Comparison of ENCODE assay signal across 8 cellular contexts in genomic region chr2:37323770-37324535, GRCh38. TPM values are rescaled to one million over a fixed set of nuclear protein-coding genes. Genes with fewer than 3 reads are reported as not detected.
DNase-seq lines count a peak whose midpoint lies in the region; ATAC-seq, FAIRE-seq and TF ChIP-seq lines count a peak whose summit lies in the region.

No MANE protein-coding gene starts in this region.

- dilution Hi-C loops in mammary epithelial cell (cut with HindIII; ENCODE audit: low sequenced_read_pairs), result no loop called here

- no peaks in the 10 kb centered on the region for H3K9me3 ChIP-seq in CD4-positive, alpha-beta memory T cell (ENCODE audit: control insufficient read depth in 1 of 2, low read length in 2 of 2)
- H3K9me3 ChIP-seq in mammary epithelial cell (replicated peaks; ENCODE audit: insufficient read depth, low read length) (no peaks in the 10 kb centered on the region), kidney (ENCODE audit: control insufficient read depth in 1 of 2, low read length in 2 of 2) (no peaks in the 10 kb centered on the region)

- no peak for FAIRE-seq in kidney (lab: Jason Lieb, UNC)

- 3% methylated on average over 23 of the region's 62 CpGs for WGBS in mammary epithelial cell (ENCODE audit: low coverage, missing lambda C conversion rate)

- ATAC-seq in GM19455 (IDR thresholded peaks at IDR 0.05; ENCODE audit: unreplicated experiment) (peak; percentile 16), HG03565 (IDR thresholded peaks at IDR 0.05; ENCODE audit: unreplicated experiment) (peak; percentile 1)

- no peaks in the 10 kb centered on the region for H3K9me3 Mint-ChIP-seq in CD4-positive, alpha-beta memory T cell
- no peaks in the 10 kb centered on the region for H3K9me3 Mint-ChIP-seq in T-helper 2 cell treated with Interferon-gamma antibody and Interleukin-4, amounts not matched to agents 5 μg/mL and 100 μg/mL, for 36 hours

- peaks cover 22 to 55% (median 30%) of the 10 kb centered on the region in 4 donors for H3K4me1 Mint-ChIP-seq in CD4-positive, alpha-beta memory T cell
- H3K4me1 Mint-ChIP-seq in T-helper 2 cell treated with Interferon-gamma antibody and Interleukin-4, amounts not matched to agents 5 μg/mL and 100 μg/mL, for 36 hours (ENCODE audit: low read depth), result peaks cover 28% of the 10 kb centered on the region

- CTCF ChIA-PET in CD4-positive, alpha-beta memory T cell (lab: Charles Lee; ENCODE audit: partially characterized antibody), result interaction anchor here (1.2 to 1.4 kb wide), 3 partner anchors 19 to 72 kb away, joined by 3 to 4 read pairs (median 3); no protein-coding TSS in a partner anchor
- CTCF ChIA-PET in mammary epithelial cell (lab: Charles Lee; ENCODE audit: low non-redundant PET), result no interaction called here

- peak overlapping the region; percentile 93 to 98 (median 98) for H3K27ac Mint-ChIP-seq in CD4-positive, alpha-beta memory T cell
- peak overlapping the region; percentile 84 for H3K27ac Mint-ChIP-seq in T-helper 2 cell treated with Interferon-gamma antibody and Interleukin-4, amounts not matched to agents 5 μg/mL and 100 μg/mL, for 36 hours

- DNase-seq in CD4-positive, alpha-beta memory T cell, result peak; percentile 51 to 81 (median 62)
- DNase-seq in T-helper 2 cell treated with Interferon-gamma antibody and Interleukin-4, amounts not matched to agents 5 μg/mL and 100 μg/mL, for 36 hours (ENCODE audit: low spot score), result peak; percentile 25
- DNase-seq in mammary epithelial cell (peak; percentile 55), kidney (peak; percentile 79), cerebellar nuclear complex (lab: John Stamatoyannopoulos, UW) (no peak)
- peak; percentile 13 to 16 for DNase-seq in stimulated activated CD4-positive, alpha-beta T cell treated with anti-CD3 and anti-CD28 coated beads, Interleukin-1b, Interleukin-23, amount 100 ng/mL, for 4 hours (ENCODE audit: low read depth in 2 of 2)

- intact Hi-C loops in CD4-positive, alpha-beta memory T cell (cut with micrococcal nuclease), result loop anchor here (1.0 to 10.0 kb wide), 3 partner anchors 66 to 1051 kb away; partner anchors contain the start of genes ATL2, CEBPZ and NDUFAF7
- intact Hi-C loops in mammary epithelial cell (cut with micrococcal nuclease) (loop anchor here (2.0 to 5.0 kb wide), 3 partner anchors 37 to 91 kb away; no protein-coding TSS in a partner anchor), kidney (cut with DNase I) (no loop called here)

- peak overlapping the region; percentile 61 to 85 for H3K4me3 ChIP-seq in CD4-positive, alpha-beta memory T cell (ENCODE audit: low read length in 2 of 2)
- H3K4me3 ChIP-seq in mammary epithelial cell (replicated peaks in 1 of 3; ENCODE audit: insufficient read depth in 1 of 3, low read depth in 2 of 3, low read length in 3 of 3) (peak overlapping the region; percentile 67 to 90 (median 69)), kidney (ENCODE audit: low read length in 2 of 2) (peak overlapping the region; percentile 80 to 81)

- H3K4me1 ChIP-seq in CD4-positive, alpha-beta memory T cell (ENCODE audit: insufficient read depth, low read length), result peaks cover 36% of the 10 kb centered on the region
- H3K4me1 ChIP-seq in mammary epithelial cell (ENCODE audit: insufficient read depth, low read length) (peaks cover 34% of the 10 kb centered on the region), kidney (ENCODE audit: control insufficient read depth in 1 of 2, insufficient read depth in 1 of 2, low read depth in 1 of 2, low read length in 2 of 2) (peaks cover 3 to 6% of the 10 kb centered on the region in 2 donors)

- peaks cover 0 to 9% of the 10 kb centered on the region in 2 donors for H3K36me3 Mint-ChIP-seq in CD4-positive, alpha-beta memory T cell
- H3K36me3 Mint-ChIP-seq in T-helper 2 cell treated with Interferon-gamma antibody and Interleukin-4, amounts not matched to agents 5 μg/mL and 100 μg/mL, for 36 hours (ENCODE audit: low read depth), result peaks cover 7% of the 10 kb centered on the region

- H3K27ac ChIP-seq in CD4-positive, alpha-beta memory T cell (ENCODE audit: low read depth, low read length), result peak overlapping the region; percentile 39
- H3K27ac ChIP-seq in mammary epithelial cell (ENCODE audit: insufficient read depth, low read depth, low read length), result peak overlapping the region; percentile 51
- peak overlapping the region; percentile 71 to 90 for H3K27ac ChIP-seq in kidney (ENCODE audit: low read depth in 2 of 2, low read length in 2 of 2)

- H3K36me3 ChIP-seq in CD4-positive, alpha-beta memory T cell (ENCODE audit: insufficient read depth, low read length), result no peaks in the 10 kb centered on the region
- no peaks in the 10 kb centered on the region for H3K36me3 ChIP-seq in mammary epithelial cell (ENCODE audit: insufficient read depth, low read length)
- no peaks in the 10 kb centered on the region for H3K36me3 ChIP-seq in kidney (ENCODE audit: control insufficient read depth in 1 of 2, insufficient read depth in 2 of 2, low read length in 2 of 2)

- H3K4me3 Mint-ChIP-seq in CD4-positive, alpha-beta memory T cell, result peak overlapping the region; percentile 97 to 99 (median 98)
- H3K4me3 Mint-ChIP-seq in T-helper 2 cell treated with Interferon-gamma antibody and Interleukin-4, amounts not matched to agents 5 μg/mL and 100 μg/mL, for 36 hours, result peak overlapping the region; percentile 95

- peak overlapping the region; percentile 93 for H2AFZ ChIP-seq in mammary epithelial cell (ENCODE audit: low read depth, low read length)

- H3K27me3 Mint-ChIP-seq in CD4-positive, alpha-beta memory T cell, result peaks cover 6 to 8% of the 10 kb centered on the region in 2 donors
- peaks cover 53% of the 10 kb centered on the region for H3K27me3 Mint-ChIP-seq in T-helper 2 cell treated with Interferon-gamma antibody and Interleukin-4, amounts not matched to agents 5 μg/mL and 100 μg/mL, for 36 hours (ENCODE audit: low read depth)

- in situ Hi-C loops in mammary epithelial cell (cut with MboI; ENCODE audit: low sequenced_read_pairs in 2 of 2), result no loop called here

- TF ChIP-seq CTCF in mammary epithelial cell (conservative IDR thresholded peaks at IDR 0.05 in 1 of 2, IDR thresholded peaks at IDR 0.05 in 1 of 2; ENCODE audit: extremely low read depth in 1 of 2, insufficient read depth in 1 of 2, low read depth in 1 of 2, low read length in 2 of 2) (no peak), kidney (IDR thresholded peaks at IDR 0.05; ENCODE audit: borderline replicate concordance, extremely low read depth, insufficient read depth) (no peak)

- peak overlapping the region; percentile 88 for H3K9ac ChIP-seq in mammary epithelial cell (ENCODE audit: insufficient read depth, low read length)
- peak overlapping the region; percentile 4 to 74 for H3K9ac ChIP-seq in kidney (ENCODE audit: low read length in 2 of 2)

- peaks cover 52% of the 10 kb centered on the region for H3K79me2 ChIP-seq in mammary epithelial cell (ENCODE audit: insufficient read depth, low read length)

- no peaks in the 10 kb centered on the region for H3K27me3 ChIP-seq in CD4-positive, alpha-beta memory T cell (ENCODE audit: insufficient read depth, low read length)
- no peaks in the 10 kb centered on the region for H3K27me3 ChIP-seq in mammary epithelial cell (ENCODE audit: insufficient read depth, low read length)

- no peaks in the 10 kb centered on the region for H4K20me1 ChIP-seq in mammary epithelial cell (ENCODE audit: insufficient read depth, low read length)

- POLR2A ChIA-PET in CD4-positive, alpha-beta memory T cell (lab: Charles Lee; ENCODE audit: partially characterized antibody), result interaction anchor here (1.0 to 4.0 kb wide), 11 partner anchors 9 to 1427 kb away, joined by 3 to 15 read pairs (median 4); partner anchors contain the start of genes CEBPZ, EIF2AK2, NDUFAF7 and SRSF7

- peak overlapping the region; percentile 91 for H3K4me2 ChIP-seq in mammary epithelial cell (ENCODE audit: insufficient read depth, low read depth, low read length)

- no TSS peak for BruUV-seq in mammary epithelial cell (replicated peaks; lab: Mats Ljungman, UMichigan)

RNA-seq across cellular contexts. Expression of gene PRKD3, which starts 0.7 kb away (rescaled TPM):
- total RNA-seq in CD4-positive, alpha-beta memory T cell, result 10 to 100 TPM; 34.6 to 37.7 TPM
- polyA plus RNA-seq in CD4-positive, alpha-beta memory T cell, result 10 to 100 TPM; 20.4 to 22.5 TPM
- 10 to 100 TPM; 43.0 to 43.3 TPM for total RNA-seq in mammary epithelial cell
- polyA plus RNA-seq in mammary epithelial cell, result 20.3 TPM
- polyA minus RNA-seq in mammary epithelial cell, result 38.5 TPM
- 45.7 TPM for total RNA-seq in kidney
- 7.1 TPM for polyA plus RNA-seq in kidney (ENCODE audit: insufficient read depth, low read depth, low replicate concordance)

RNA-seq across cellular contexts. Expression of gene QPCT, which starts 20.5 kb away (rescaled TPM):
- total RNA-seq in CD4-positive, alpha-beta memory T cell, result 1 to 10 TPM; 1.2 to 1.4 TPM
- polyA plus RNA-seq in CD4-positive, alpha-beta memory T cell, result 1 to 10 TPM in 1 of 2 donors, under 1 TPM in 1; 0.23 to 1.3 TPM
- 10 to 100 TPM in 1 of 2 donors, under 1 TPM in 1; 0.33 to 14.3 TPM for total RNA-seq in mammary epithelial cell
- 4.0 TPM for polyA plus RNA-seq in mammary epithelial cell
- 26.6 TPM for polyA minus RNA-seq in mammary epithelial cell
- total RNA-seq in kidney, result 16.6 TPM
- polyA plus RNA-seq in kidney (ENCODE audit: insufficient read depth, low read depth, low replicate concordance), result 10.4 TPM

Comparison
In these comparisons a context has a peak if more than half of its experiments do, and no peak if none do; other contexts are left out.
1. DNase-seq: peak in CD4-positive, alpha-beta memory T cell (5 of 5), T-helper 2 cell treated with Interferon-gamma antibody and Interleukin-4, amounts not matched to agents 5 μg/mL and 100 μg/mL, for 36 hours (single experiment), mammary epithelial cell (single experiment), kidney (single experiment) and stimulated activated CD4-positive, alpha-beta T cell treated with anti-CD3 and anti-CD28 coated beads, Interleukin-1b, Interleukin-23, amount 100 ng/mL, for 4 hours (2 of 2); none in cerebellar nuclear complex (0 of 2).
2. Peak in every context shown above with its lines, with median percentiles within 50 percentile points of each other: H3K27ac ChIP-seq and H3K4me3 ChIP-seq.